ENCODE assay signal across 10 cellular contexts in the genomic region with DNA sequence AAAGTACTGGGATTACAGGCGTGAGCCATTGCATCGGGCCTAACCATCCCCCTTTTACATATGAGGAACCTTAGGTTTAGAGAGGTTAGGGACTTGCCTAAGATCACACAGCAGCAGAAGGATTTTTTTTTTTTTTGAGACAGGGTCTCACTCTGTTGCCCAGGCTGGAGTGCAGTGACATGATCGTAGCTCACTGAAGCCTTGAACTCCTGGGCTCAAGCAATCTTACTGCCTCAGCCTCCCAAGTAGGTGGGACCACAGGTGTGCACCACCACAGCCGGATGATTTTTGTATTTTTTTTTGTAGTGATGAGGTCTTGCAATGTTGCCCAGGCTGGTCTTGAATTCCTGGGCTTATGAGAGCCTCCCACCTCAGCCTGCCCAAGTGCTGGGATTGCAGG. TPM values are rescaled to one million over a fixed set of nuclear protein-coding genes. Genes with fewer than 3 reads are reported as not detected.
"Had no signal": no experiment of that assay in that cellular context is flagged by ENCODE, and none has a peak within 500 bp of the region (broad histone marks: within the 10 kb centered on the region; RNA-seq: fewer than 3 reads in every experiment).

No MANE protein-coding gene starts in this region.

- H3K9ac ChIP-seq: GM23248 had no signal

- H3K36me3 ChIP-seq: HAP-1 had no signal

- H3K4me3 ChIP-seq: GM23248, HAP-1 had no signal

- H3K27ac ChIP-seq: GM23248, HL-60 had no signal

- DNase-seq: GM23248, GOT3, KG1 had no signal

- H2AFZ ChIP-seq: GM23248 had no signal

- H3K9me3 ChIP-seq: HAP-1 had no signal

- ATAC-seq: HCT116, HepG2 had no signal

- H3K9me3 Mint-ChIP-seq: IgD-negative memory B cell had no signal

- FAIRE-seq: HepG2 had no signal

RNA-seq across cellular contexts. Expression of a gene that starts 2.2 kb away (rescaled TPM):
- total RNA-seq: GM23248, H4, HepG2, HT1080 had no signal
- polyA plus RNA-seq: HepG2, IgD-negative memory B cell had no signal
